17 cellular contexts compared by ENCODE assay signal in the genomic region with DNA sequence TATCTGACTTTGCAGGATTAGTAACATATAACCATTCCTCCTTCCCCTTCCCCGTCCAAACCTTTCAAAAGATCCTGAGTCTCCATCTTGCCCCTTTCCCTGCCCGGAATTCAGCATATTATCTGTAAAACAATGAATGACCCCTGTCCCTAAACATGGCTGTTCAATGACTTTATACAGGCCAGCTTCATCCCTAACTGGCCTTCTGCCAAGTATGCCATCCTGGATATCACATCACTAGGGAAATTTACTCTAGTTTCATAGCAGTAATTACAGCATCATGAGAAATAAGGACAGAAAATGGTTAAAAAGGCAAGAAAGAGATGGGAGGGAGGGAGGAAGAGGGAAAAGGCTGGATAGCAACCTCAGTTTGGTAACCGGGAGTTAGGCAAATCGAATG. TPM values are rescaled to one million over a fixed set of nuclear protein-coding genes. Genes with fewer than 3 reads are reported as not detected.
DNase-seq lines count a peak whose midpoint lies in the region; ATAC-seq and TF ChIP-seq lines count a peak whose summit lies in the region.
"Had no signal": no experiment of that assay in that cellular context is flagged by ENCODE, and none has a peak within 500 bp of the region (broad histone marks: within the 10 kb centered on the region; RNA-seq: fewer than 3 reads in every experiment).

No MANE protein-coding gene starts in this region.

- H3K9me3 ChIP-seq in neutrophil, result no peaks in the 10 kb centered on the region
- H3K9me3 ChIP-seq: HAP-1 had no signal

- H3K27ac ChIP-seq in GM23338 (ENCODE audit: low read depth) (no peak overlapping the region), neutrophil (peak overlapping the region; percentile 84)
- H3K27ac ChIP-seq: SK-N-MC had no signal

- peaks cover 52% of the 10 kb centered on the region for H3K4me1 Mint-ChIP-seq in GM23338

- no peak overlapping the region for H3K27ac Mint-ChIP-seq in GM23338
- H3K27ac Mint-ChIP-seq: B cell; CD4-positive, alpha-beta T cell; IgD-negative memory B cell had no signal

- H3K4me3 ChIP-seq in GM23338 (no peak overlapping the region), neutrophil (ENCODE audit: low read depth in 1 of 2, low read length in 1 of 2) (peak overlapping the region in 1 of 2 experiments; percentile 22)
- H3K4me3 ChIP-seq: HAP-1, SK-N-MC had no signal

- no peaks in the 10 kb centered on the region for H3K9me2 ChIP-seq in GM23338 (ENCODE audit: insufficient read depth)

- H3K36me3 Mint-ChIP-seq in GM23338 (ENCODE audit: low read depth), result no peaks in the 10 kb centered on the region
- H3K36me3 Mint-ChIP-seq: IgD-negative memory B cell had no signal

- 0 out of 2 replicates have a peak, but pooled peaks cover 4% of the 10 kb centered on the region for H3F3A ChIP-seq in GM23338 (replicated peaks; ENCODE audit: low read depth)

- peaks cover 12% of the 10 kb centered on the region for H3K27me3 Mint-ChIP-seq in GM23338 (ENCODE audit: insufficient read depth, low read depth, poor library complexity)
- H3K27me3 Mint-ChIP-seq: CD4-positive, alpha-beta T cell had no signal

- ATAC-seq in GM23338 (no peak), GM19467 (IDR thresholded peaks at IDR 0.05; ENCODE audit: unreplicated experiment) (no peak)

- peaks cover 16% of the 10 kb centered on the region; the same call in 1 of the 2 replicates for H3K27me3 ChIP-seq in GM23338 (ENCODE audit: insufficient read depth)
- H3K27me3 ChIP-seq in neutrophil, result no peaks in the 10 kb centered on the region

- TF ChIP-seq CTCF in GM23338 (conservative IDR thresholded peaks at IDR 0.05; ENCODE audit: low read depth in 2 of 2) (no peak), neutrophil (IDR thresholded peaks at IDR 0.05) (no peak)

- H4K20me1 ChIP-seq in GM23338 (replicated peaks; ENCODE audit: insufficient read depth), result peaks cover 31% of the 10 kb centered on the region

- peak; percentile 26 to 27 for DNase-seq in SHP77 (lab: John Stamatoyannopoulos, UW)
- DNase-seq in SHP77 treated with DMSO at 0.1 percent for 48 hours (lab: John Stamatoyannopoulos, UW), result no peak
- no peak for DNase-seq in GM23338 (ENCODE audit: low spot score)
- DNase-seq in NCI-H2227 treated with DMSO at 0.1 percent for 48 hours (lab: John Stamatoyannopoulos, UW), result peak; percentile 38
- no peak for DNase-seq in NCI-H128 (lab: John Stamatoyannopoulos, UW; ENCODE audit: unreplicated experiment)
- DNase-seq: CD4-positive, alpha-beta T cell; DND-41; NCI-H1694 treated with DMSO at 0.1 percent for 48 hours; NCI-H510A; T-helper 1 cell; T1000 had no signal

- H3K9me3 Mint-ChIP-seq in GM23338, result no peaks in the 10 kb centered on the region
- H3K9me3 Mint-ChIP-seq: CD4-positive, alpha-beta T cell; IgD-negative memory B cell had no signal

- H3K4me3 Mint-ChIP-seq in GM23338, result no peak overlapping the region
- H3K4me3 Mint-ChIP-seq: B cell; CD4-positive, alpha-beta T cell; IgD-negative memory B cell had no signal

- H3K4me1 ChIP-seq in GM23338 (ENCODE audit: insufficient read depth) (peaks cover 29% of the 10 kb centered on the region), neutrophil (ENCODE audit: control insufficient read depth in 1 of 2, insufficient read depth in 1 of 2, low read depth in 1 of 2, low read length in 1 of 2) (peaks cover 87% of the 10 kb centered on the region in 2 experiments)

- H2AFZ ChIP-seq in GM23338, result no peak overlapping the region

- H3K4me2 ChIP-seq in GM23338, result peak overlapping the region; percentile 25; the same call in 1 of the 2 replicates

- H3K79me2 ChIP-seq in GM23338 (replicated peaks; ENCODE audit: insufficient read depth), result peaks cover 80% of the 10 kb centered on the region

- H3K36me3 ChIP-seq in GM23338 (ENCODE audit: insufficient read depth), result no peaks in the 10 kb centered on the region
- H3K36me3 ChIP-seq in neutrophil, result no peaks in the 10 kb centered on the region
- H3K36me3 ChIP-seq: HAP-1 had no signal

TF ChIP-seq in GM23338, 12 proteins besides CTCF, POLR2A, EP300 and RAD21:
- no peak for TF ChIP-seq ZNF114 (CRISPR knock-in tag; IDR thresholded peaks at IDR 0.05)

RNA-seq across cellular contexts. Expression of a gene that starts 4.4 kb away (rescaled TPM):
- 22.7 and 24.7 TPM in 2 replicates for total RNA-seq in GM23338 (2014; rRNA removed; shearing (Covaris generic))
- polyA plus RNA-seq in GM23338 (2016; fragmentation: Nextera tagmentation; extraction: Ambion mirVana), result 8.2 and 15.9 TPM in 2 replicates
- polyA plus RNA-seq: IgD-negative memory B cell had no signal

Comparison
In these comparisons a context has a peak if more than half of its experiments do, and no peak if none do; other contexts are left out.
1. DNase-seq: peak in SHP77 (2 of 2) and NCI-H2227 treated with DMSO at 0.1 percent for 48 hours (single experiment); none in SHP77 treated with DMSO at 0.1 percent for 48 hours (single experiment), GM23338 (single experiment) and NCI-H128 (single experiment).